Comparison of ENCODE assay signal across 9 cellular contexts in the genomic region with DNA sequence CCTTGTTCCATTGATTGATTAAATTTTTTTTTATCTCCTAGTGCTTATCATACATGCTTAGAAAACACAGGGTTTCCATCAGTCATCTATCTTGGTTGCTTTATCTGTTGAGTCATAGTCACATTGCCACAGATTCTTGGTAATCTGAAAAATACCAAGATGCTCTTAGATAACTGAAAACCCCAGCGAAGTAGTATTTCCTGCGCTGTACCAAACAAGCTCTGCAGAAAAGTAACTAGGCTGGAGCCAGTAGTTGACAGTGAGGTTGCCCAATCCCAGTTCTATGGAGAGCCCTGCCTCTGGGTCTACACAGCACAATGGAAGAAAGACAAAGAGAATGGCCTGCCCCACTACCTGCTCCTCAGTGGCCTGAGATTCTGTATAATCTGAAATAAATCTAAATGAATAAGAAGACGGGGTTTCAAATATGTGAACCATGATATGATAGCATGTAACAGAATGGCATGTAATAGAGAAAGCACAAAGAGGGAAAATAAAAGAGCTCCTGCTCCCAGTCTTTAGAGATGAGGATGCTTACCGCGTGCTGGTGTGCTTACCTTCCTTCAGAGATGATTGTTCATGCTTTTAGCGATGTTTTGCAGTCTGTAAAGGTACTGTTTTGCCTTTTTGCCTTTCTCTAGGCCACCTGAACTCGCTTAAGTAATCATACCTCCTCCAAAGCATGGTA. TPM values are rescaled to one million over a fixed set of nuclear protein-coding genes. Genes with fewer than 3 reads are reported as not detected.
DNase-seq lines count a peak whose midpoint lies in the region; ATAC-seq, FAIRE-seq and TF ChIP-seq lines count a peak whose summit lies in the region.
"Had no signal": no experiment of that assay in that cellular context is flagged by ENCODE, and none has a peak within 500 bp of the region (broad histone marks: within the 10 kb centered on the region; RNA-seq: fewer than 3 reads in every experiment).

No MANE protein-coding gene starts in this region.

- H3K4me3 ChIP-seq in IMR-90 (ENCODE audit: insufficient read depth, low read depth, low read length): no peak overlapping the region
- no peak overlapping the region for H3K4me3 ChIP-seq in brain microvascular endothelial cell (ENCODE audit: low read depth, low read length)
- peak overlapping the region; percentile 35 for H3K4me3 ChIP-seq in lower lobe of right lung
- H3K4me3 ChIP-seq: cardiac muscle cell had no signal

- DNase-seq in A172 (ENCODE audit: low spot score) (peak; percentile 80), IMR-90 (peak; percentile 65), brain microvascular endothelial cell (peak; percentile 86), lower lobe of right lung (no peak), NCI-H524 treated with DMSO at 0.1 percent for 48 hours (lab: John Stamatoyannopoulos, UW) (no peak), GM19239 (ENCODE audit: insufficient read length, low spot score) (no peak), SW 1271 (lab: John Stamatoyannopoulos, UW) (no peak)

- H4K20me1 ChIP-seq in IMR-90 (ENCODE audit: insufficient read depth, low read length): no peaks in the 10 kb centered on the region

- intact Hi-C loops in IMR-90 (cut with micrococcal nuclease): no loop called here
- intact Hi-C loops in lower lobe of right lung (cut with DNase I): no loop called here

- CTCF ChIA-PET in IMR-90 (lab: Yijun Ruan, JAX): interaction anchor here (0.7 kb wide), 1 partner anchor 17 kb away, joined by 3 read pairs; no protein-coding TSS in a partner anchor

- POLR2A ChIA-PET in IMR-90 (lab: Charles Lee; ENCODE audit: unreplicated experiment): no interaction called here

- dilution Hi-C loops in IMR-90 (cut with HindIII; ENCODE audit: low sequenced_read_pairs, unreplicated experiment): no loop called here

- H3K9me3 ChIP-seq in IMR-90 (ENCODE audit: control insufficient read depth, insufficient read depth, low read length): no peaks in the 10 kb centered on the region
- H3K9me3 ChIP-seq in lower lobe of right lung: no peaks in the 10 kb centered on the region

- no peak overlapping the region for H2AK9ac ChIP-seq in IMR-90 (replicated peaks; ENCODE audit: low read depth, low read length, poor library complexity)

- H2AK5ac ChIP-seq in IMR-90 (ENCODE audit: low read depth, low read length): no peak overlapping the region

- no peaks in the 10 kb centered on the region for H3K27me3 ChIP-seq in IMR-90 (ENCODE audit: control insufficient read depth, insufficient read depth, low read length)
- H3K27me3 ChIP-seq in brain microvascular endothelial cell (replicated peaks): no peaks in the 10 kb centered on the region
- H3K27me3 ChIP-seq in lower lobe of right lung (ENCODE audit: low read depth): no peaks in the 10 kb centered on the region
- H3K27me3 ChIP-seq: cardiac muscle cell had no signal

- peak overlapping the region; percentile 87; the same call in 1 of the 2 replicates for H3K4me2 ChIP-seq in IMR-90 (ENCODE audit: low read depth, low read length)

- no peak for TF ChIP-seq CTCF in IMR-90 (conservative IDR thresholded peaks at IDR 0.05; ENCODE audit: low read depth, low read length)
- no peak for TF ChIP-seq CTCF in brain microvascular endothelial cell (IDR thresholded peaks at IDR 0.05; ENCODE audit: low read depth, low read length, missing control alignments)
- no peak for TF ChIP-seq CTCF in lower lobe of right lung (IDR thresholded peaks at IDR 0.05)

- H2AFZ ChIP-seq in IMR-90 (replicated peaks; ENCODE audit: low read length, poor library complexity): peak overlapping the region; percentile 66

- no peaks in the 10 kb centered on the region for H3K36me3 ChIP-seq in IMR-90 (ENCODE audit: control insufficient read depth, insufficient read depth, low read length)
- H3K36me3 ChIP-seq in brain microvascular endothelial cell (replicated peaks): no peaks in the 10 kb centered on the region
- no peaks in the 10 kb centered on the region for H3K36me3 ChIP-seq in lower lobe of right lung
- H3K36me3 ChIP-seq: cardiac muscle cell had no signal

- H3K23ac ChIP-seq in IMR-90 (ENCODE audit: low read depth, low read length): no peak overlapping the region

- no peak overlapping the region for H2BK120ac ChIP-seq in IMR-90 (ENCODE audit: low read depth, low read length)

- H4K8ac ChIP-seq in IMR-90 (ENCODE audit: low read depth in 2 of 2, low read length in 2 of 2): no peak overlapping the region

- H3K27ac ChIP-seq in IMR-90 (ENCODE audit: insufficient read depth, low read length) (no peak overlapping the region), brain microvascular endothelial cell (peak overlapping the region; percentile 65), lower lobe of right lung (peak overlapping the region; percentile 26)
- H3K27ac ChIP-seq: cardiac muscle cell had no signal

- in situ Hi-C loops in IMR-90 (cut with MboI; ENCODE audit: low sequenced_read_pairs) (no loop called here), brain microvascular endothelial cell (cut with HindIII; ENCODE audit: low pct_ligation_motif_present, low sequenced_read_pairs) (no loop called here)

- no peak overlapping the region for H3K4ac ChIP-seq in IMR-90 (ENCODE audit: low read depth, low read length)

- H3K56ac ChIP-seq in IMR-90 (ENCODE audit: extremely low read depth, insufficient read depth, low read length): no peak overlapping the region

- H3K18ac ChIP-seq in IMR-90 (ENCODE audit: low read depth, low read length): no peak overlapping the region

- H3K4me1 ChIP-seq in IMR-90 (ENCODE audit: control insufficient read depth, insufficient read depth, low read length): no peaks in the 10 kb centered on the region
- H3K4me1 ChIP-seq in lower lobe of right lung: peaks cover 4% of the 10 kb centered on the region

- H3K14ac ChIP-seq in IMR-90 (replicated peaks; ENCODE audit: low read depth, low read length): no peak overlapping the region

- no peak for TF ChIP-seq RAD21 in IMR-90 (IDR thresholded peaks at IDR 0.05; ENCODE audit: low read length)

- no TSS peak for BruUV-seq in IMR-90 (replicated peaks; lab: Mats Ljungman, UMichigan)

- no peak overlapping the region for H2BK5ac ChIP-seq in IMR-90 (ENCODE audit: low read depth, low read length, poor library complexity, severe bottlenecking)

- no peak overlapping the region for H4K5ac ChIP-seq in IMR-90 (ENCODE audit: low read depth, low read length)

- WGBS in IMR-90 (ENCODE audit: extremely low coverage in 2 of 2, insufficient read length in 1 of 2), 2 experiments: 100% methylated on average over 1 of the region's 7 CpGs; no CpG with 5 or more reads in 1 of the 2 experiments

- no peak overlapping the region for H2BK15ac ChIP-seq in IMR-90 (ENCODE audit: low read depth, low read length)

- FAIRE-seq in GM19239 (lab: Jason Lieb, UNC): no peak

- no peak overlapping the region for H2BK20ac ChIP-seq in IMR-90 (ENCODE audit: low read depth, low read length)

- no peaks in the 10 kb centered on the region for H3K79me1 ChIP-seq in IMR-90 (ENCODE audit: low read depth in 1 of 2, low read length in 2 of 2)

- ATAC-seq in IMR-90 (ENCODE audit: low read depth): peak; percentile 49; the same call in 1 of the 2 replicates
- ATAC-seq in lower lobe of right lung: peak; percentile 32 to 42
- ATAC-seq in GM18502 (IDR thresholded peaks at IDR 0.05; ENCODE audit: poor library complexity, unreplicated experiment): no peak

- H4K91ac ChIP-seq in IMR-90 (ENCODE audit: insufficient read depth, low read depth, low read length): no peak overlapping the region

- H3K9me1 ChIP-seq in IMR-90 (ENCODE audit: insufficient read depth, low read length): no peaks in the 10 kb centered on the region

- no peak for TF ChIP-seq POLR2A in IMR-90 (IDR thresholded peaks at IDR 0.05; ENCODE audit: low read depth, low read length)

- no peak overlapping the region for H3K9ac ChIP-seq in IMR-90 (ENCODE audit: low read depth, low read length)

TF ChIP-seq in IMR-90, 13 proteins besides CTCF, POLR2A, EP300 and RAD21:
- TF ChIP-seq FOS (IDR thresholded peaks at IDR 0.05; ENCODE audit: low read depth, low read length) (peak; percentile 10; the same call in 1 of the 2 replicates), MAFK (IDR thresholded peaks at IDR 0.05; ENCODE audit: low read depth, low read length) (no peak), CEBPB (IDR thresholded peaks at IDR 0.05; ENCODE audit: low read depth, low read length) (peak; percentile 52)
TF ChIP-seq in IMR-90: peak in this region for 2.

RNA-seq across cellular contexts. Expression of gene RAPGEF2, which starts 55.3 kb away (rescaled TPM):
- total RNA-seq in A172 (2014; rRNA removed; shearing (Covaris generic)): 27.0 and 30.0 TPM in 2 replicates
- total RNA-seq in IMR-90 (2012; rRNA removed): 109 and 126 TPM in 2 replicates
- polyA plus RNA-seq in IMR-90 (2012; rRNA removed): 25.6 and 27.6 TPM in 2 replicates
- polyA plus RNA-seq in IMR-90 (2012; cell fraction: cytosol; rRNA removed): 7.5 and 8.0 TPM in 2 replicates
- 19.5 and 127 TPM in 2 replicates for polyA plus RNA-seq in IMR-90 (2012; cell fraction: nucleus; rRNA removed; ENCODE audit: low replicate concordance)
- total RNA-seq in lower lobe of right lung: 66.4 TPM

Comparison
In these comparisons a context has a peak if more than half of its experiments do, and no peak if none do; other contexts are left out.
1. DNase-seq: peak in A172 (single experiment), IMR-90 (single experiment) and brain microvascular endothelial cell (single experiment); none in lower lobe of right lung (single experiment), NCI-H524 treated with DMSO at 0.1 percent for 48 hours (single experiment), GM19239 (single experiment) and SW 1271 (0 of 2).